20 cellular contexts compared by ENCODE assay signal in genomic region chr6:394641-395289, GRCh38. TPM values are rescaled to one million over a fixed set of nuclear protein-coding genes. Genes with fewer than 3 reads are reported as not detected.
DNase-seq lines count a peak whose midpoint lies in the region; TF ChIP-seq lines count a peak whose summit lies in the region.
"Had no signal": no experiment of that assay in that cellular context is flagged by ENCODE, and none has a peak within 500 bp of the region (broad histone marks: within the 10 kb centered on the region; RNA-seq: fewer than 3 reads in every experiment).

No MANE protein-coding gene starts in this region.

- TF ChIP-seq CTCF in osteoblast (IDR thresholded peaks at IDR 0.05; ENCODE audit: extremely low read depth, low read depth, low read length) = no peak

- no peaks in the 10 kb centered on the region for H3K9me3 ChIP-seq in osteoblast (ENCODE audit: low read depth, low read length)
- H3K9me3 ChIP-seq: Caco-2, SK-N-SH, upper lobe of left lung had no signal

- peaks cover 53% of the 10 kb centered on the region for H3K4me1 Mint-ChIP-seq in activated CD4-positive, alpha-beta T cell treated with anti-CD3 and anti-CD28 coated beads, Interleukin-2, amount 10 ng/mL, durations not matched to agents 24 days and 14 days
- H3K4me1 Mint-ChIP-seq in activated T-helper 1 cell treated with anti-CD3 and anti-CD28 coated beads, Interleukin-12 subunit alpha, Interleukin-12 subunit beta, Interleukin-2, Interleukin-4 antibody, amounts not matched to agents 30 ng/mL and 10 ng/mL and 1 ng/mL, durations not matched to agents 14 hours and 24 hours and 36 hours (ENCODE audit: low read depth) = peaks cover 53% of the 10 kb centered on the region

- no peak overlapping the region for H3K27ac ChIP-seq in osteoblast (ENCODE audit: low read depth, low read length)
- H3K27ac ChIP-seq: upper lobe of left lung, WERI-Rb-1 had no signal

- in situ Hi-C loops in GM18951 (cut with MboI; ENCODE audit: low sequenced_read_pairs, unreplicated experiment) = loop anchor here (10.0 kb wide), 1 partner anchor 170 kb away; no protein-coding TSS in a partner anchor

- intact Hi-C loops in activated CD4-positive, alpha-beta T cell treated with anti-CD3 and anti-CD28 coated beads, Interleukin-2, amount 10 ng/mL, durations not matched to agents 24 days and 14 days (cut with micrococcal nuclease) = loop anchor here (5.0 kb wide), 1 partner anchor 38 kb away; no protein-coding TSS in a partner anchor
- intact Hi-C loops in activated T-helper 1 cell treated with anti-CD3 and anti-CD28 coated beads, Interleukin-12 subunit alpha, Interleukin-12 subunit beta, Interleukin-2, Interleukin-4 antibody, amounts not matched to agents 30 ng/mL and 10 ng/mL and 1 ng/mL, durations not matched to agents 14 hours and 24 hours and 36 hours (cut with micrococcal nuclease) = loop anchor here (5.0 kb wide), 1 partner anchor 988 kb away; no protein-coding TSS in a partner anchor

- peak; percentile 67 for TF ChIP-seq POLR2A in GM18951 (IDR thresholded peaks at IDR 0.05; ENCODE audit: extremely low read depth, insufficient read depth, insufficient read length)

- H3K4me2 ChIP-seq in osteoblast (ENCODE audit: insufficient read depth, low read length) = no peak overlapping the region

- no peak for DNase-seq in activated CD4-positive, alpha-beta T cell treated with anti-CD3 and anti-CD28 coated beads, Interleukin-2, amount 10 ng/mL, durations not matched to agents 24 days and 14 days
- no peak for DNase-seq in activated CD4-positive, alpha-beta T cell treated with anti-CD3 and anti-CD28 coated beads, Interleukin-2, amount 50 U/mL, for 1 hour
- no peak for DNase-seq in activated T-helper 1 cell treated with anti-CD3 and anti-CD28 coated beads, Interleukin-12 subunit alpha, Interleukin-12 subunit beta, Interleukin-2, Interleukin-4 antibody, amounts not matched to agents 30 ng/mL and 10 ng/mL and 1 ng/mL, durations not matched to agents 14 hours and 24 hours and 36 hours (ENCODE audit: low spot score)
- DNase-seq in osteoblast (ENCODE audit: insufficient read length, low spot score, missing footprints) (peak; percentile 13), globus pallidus (ENCODE audit: low spot score) (no peak), cortex of kidney (lab: John Stamatoyannopoulos, UW) (no peak), T-helper 9 cell (no peak)
- DNase-seq: Caco-2; effector CD8-positive, alpha-beta T cell; HCEC 1CT; Karpas-422; NCI-H1417 treated with DMSO at 0.1 percent for 48 hours; NCI-H345; retina; SK-N-SH; WERI-Rb-1 had no signal

- peaks cover 5% of the 10 kb centered on the region for H3K9me3 Mint-ChIP-seq in activated CD4-positive, alpha-beta T cell treated with anti-CD3 and anti-CD28 coated beads, Interleukin-2, amount 10 ng/mL, durations not matched to agents 24 days and 14 days
- H3K9me3 Mint-ChIP-seq in activated T-helper 1 cell treated with anti-CD3 and anti-CD28 coated beads, Interleukin-12 subunit alpha, Interleukin-12 subunit beta, Interleukin-2, Interleukin-4 antibody, amounts not matched to agents 30 ng/mL and 10 ng/mL and 1 ng/mL, durations not matched to agents 14 hours and 24 hours and 36 hours = no peaks in the 10 kb centered on the region
- H3K9me3 Mint-ChIP-seq: brain, nephron had no signal

- peak overlapping the region; percentile 93 for H3K4me3 Mint-ChIP-seq in activated CD4-positive, alpha-beta T cell treated with anti-CD3 and anti-CD28 coated beads, Interleukin-2, amount 10 ng/mL, durations not matched to agents 24 days and 14 days
- H3K4me3 Mint-ChIP-seq in activated T-helper 1 cell treated with anti-CD3 and anti-CD28 coated beads, Interleukin-12 subunit alpha, Interleukin-12 subunit beta, Interleukin-2, Interleukin-4 antibody, amounts not matched to agents 30 ng/mL and 10 ng/mL and 1 ng/mL, durations not matched to agents 14 hours and 24 hours and 36 hours = peak overlapping the region; percentile 96

- peaks cover 2% of the 10 kb centered on the region for H3K27me3 Mint-ChIP-seq in activated CD4-positive, alpha-beta T cell treated with anti-CD3 and anti-CD28 coated beads, Interleukin-2, amount 10 ng/mL, durations not matched to agents 24 days and 14 days
- H3K27me3 Mint-ChIP-seq in activated T-helper 1 cell treated with anti-CD3 and anti-CD28 coated beads, Interleukin-12 subunit alpha, Interleukin-12 subunit beta, Interleukin-2, Interleukin-4 antibody, amounts not matched to agents 30 ng/mL and 10 ng/mL and 1 ng/mL, durations not matched to agents 14 hours and 24 hours and 36 hours (ENCODE audit: insufficient read depth) = no peaks in the 10 kb centered on the region

- no peaks in the 10 kb centered on the region for H3K36me3 ChIP-seq in osteoblast (ENCODE audit: insufficient read depth, low read length)
- H3K36me3 ChIP-seq: upper lobe of left lung, WERI-Rb-1 had no signal

- no peaks in the 10 kb centered on the region for H3K79me2 ChIP-seq in osteoblast (ENCODE audit: insufficient read depth, low read length)

- H4K20me1 ChIP-seq in osteoblast (ENCODE audit: insufficient read depth, low read length) = no peaks in the 10 kb centered on the region

- H3K36me3 Mint-ChIP-seq in activated CD4-positive, alpha-beta T cell treated with anti-CD3 and anti-CD28 coated beads, Interleukin-2, amount 10 ng/mL, durations not matched to agents 24 days and 14 days (ENCODE audit: low read depth) = peaks cover 73% of the 10 kb centered on the region
- peaks cover 64% of the 10 kb centered on the region for H3K36me3 Mint-ChIP-seq in activated T-helper 1 cell treated with anti-CD3 and anti-CD28 coated beads, Interleukin-12 subunit alpha, Interleukin-12 subunit beta, Interleukin-2, Interleukin-4 antibody, amounts not matched to agents 30 ng/mL and 10 ng/mL and 1 ng/mL, durations not matched to agents 14 hours and 24 hours and 36 hours (ENCODE audit: low read depth)
- H3K36me3 Mint-ChIP-seq: brain had no signal

- peaks cover 77% of the 10 kb centered on the region for H3K27me3 ChIP-seq in osteoblast (ENCODE audit: insufficient read depth, low read length)

- peaks cover 3% of the 10 kb centered on the region for H3K4me1 ChIP-seq in osteoblast (ENCODE audit: insufficient read depth, low read length)
- H3K4me1 ChIP-seq: Caco-2 had no signal

- no peak overlapping the region for H2AFZ ChIP-seq in osteoblast (ENCODE audit: low read length)

- H3K4me3 ChIP-seq in osteoblast (ENCODE audit: insufficient read depth, low read length) = no peak overlapping the region

- H3K27ac Mint-ChIP-seq in activated CD4-positive, alpha-beta T cell treated with anti-CD3 and anti-CD28 coated beads, Interleukin-2, amount 10 ng/mL, durations not matched to agents 24 days and 14 days = peak overlapping the region; percentile 87
- H3K27ac Mint-ChIP-seq in activated T-helper 1 cell treated with anti-CD3 and anti-CD28 coated beads, Interleukin-12 subunit alpha, Interleukin-12 subunit beta, Interleukin-2, Interleukin-4 antibody, amounts not matched to agents 30 ng/mL and 10 ng/mL and 1 ng/mL, durations not matched to agents 14 hours and 24 hours and 36 hours = peak overlapping the region; percentile 91

RNA-seq across cellular contexts. Expression of gene IRF4, which starts 3.2 kb away (rescaled TPM):
- 831 and 846 TPM in 2 replicates for total RNA-seq in activated CD4-positive, alpha-beta T cell treated with anti-CD3 and anti-CD28 coated beads, Interleukin-2, amount 10 ng/mL, durations not matched to agents 24 days and 14 days
- 911 and 929 TPM in 2 replicates for total RNA-seq in activated T-helper 1 cell treated with anti-CD3 and anti-CD28 coated beads, Interleukin-12 subunit alpha, Interleukin-12 subunit beta, Interleukin-2, Interleukin-4 antibody, amounts not matched to agents 30 ng/mL and 10 ng/mL and 1 ng/mL, durations not matched to agents 14 hours and 24 hours and 36 hours
- under 0.01 TPM in 2 replicates for total RNA-seq in osteoblast
- total RNA-seq: Caco-2 had no signal

Comparison
In these comparisons a context has a peak if more than half of its experiments do, and no peak if none do; other contexts are left out.
1. RNA of gene IRF4, which starts 3.2 kb away (total RNA-seq): 911 to 929 TPM in activated T-helper 1 cell treated with anti-CD3 and anti-CD28 coated beads, Interleukin-12 subunit alpha, Interleukin-12 subunit beta, Interleukin-2, Interleukin-4 antibody, amounts not matched to agents 30 ng/mL and 10 ng/mL and 1 ng/mL, durations not matched to agents 14 hours and 24 hours and 36 hours and 831 to 846 TPM in activated CD4-positive, alpha-beta T cell treated with anti-CD3 and anti-CD28 coated beads, Interleukin-2, amount 10 ng/mL, durations not matched to agents 24 days and 14 days; under 0.01 TPM in osteoblast; every median in the first group is over 100 times any median in the second.